ENCODE assay signal across 16 cellular contexts in the genomic region with DNA sequence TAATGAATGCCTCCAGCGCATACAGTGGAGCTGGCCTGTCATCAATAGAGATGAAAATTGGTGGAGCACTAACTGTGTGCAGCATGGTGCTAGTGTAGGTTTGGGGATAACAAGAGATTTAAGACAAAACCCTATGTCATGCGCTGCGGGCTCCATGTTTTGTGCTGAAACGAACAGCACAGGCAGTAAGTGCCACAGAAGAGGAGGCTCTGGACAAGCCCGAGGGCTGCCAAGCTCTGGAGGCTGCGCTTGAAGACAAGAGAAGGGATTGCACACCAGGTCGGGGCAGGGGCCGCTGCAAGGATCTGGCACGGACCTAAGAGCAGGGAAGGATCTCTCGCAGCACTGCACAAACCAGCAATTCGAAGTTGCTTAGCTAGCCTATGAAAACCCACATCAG. TPM values are rescaled to one million over a fixed set of nuclear protein-coding genes. Genes with fewer than 3 reads are reported as not detected.
DNase-seq lines count a peak whose midpoint lies in the region; ATAC-seq and TF ChIP-seq lines count a peak whose summit lies in the region.
"Had no signal": no experiment of that assay in that cellular context is flagged by ENCODE, and none has a peak within 500 bp of the region (broad histone marks: within the 10 kb centered on the region; RNA-seq: fewer than 3 reads in every experiment).

No MANE protein-coding gene starts in this region.

- H2AK9ac ChIP-seq in IMR-90 (replicated peaks; ENCODE audit: low read depth, low read length, poor library complexity): no peak overlapping the region

- H3K14ac ChIP-seq in IMR-90 (replicated peaks; ENCODE audit: low read depth, low read length) (no peak overlapping the region), neuronal stem cell (ENCODE audit: low read length) (no peak overlapping the region)

- H2BK5ac ChIP-seq in IMR-90 (ENCODE audit: low read depth, low read length, poor library complexity, severe bottlenecking) (no peak overlapping the region), mesendoderm (ENCODE audit: low read length) (no peak overlapping the region), neuronal stem cell (ENCODE audit: low read length) (no peak overlapping the region)

- no peak overlapping the region for H4K91ac ChIP-seq in IMR-90 (ENCODE audit: insufficient read depth, low read depth, low read length)
- no peak overlapping the region for H4K91ac ChIP-seq in neuronal stem cell (ENCODE audit: low read depth, low read length, poor library complexity)

- H3K4ac ChIP-seq in IMR-90 (ENCODE audit: low read depth, low read length): no peak overlapping the region
- H3K4ac ChIP-seq in mesendoderm (ENCODE audit: low read depth, low read length): no peak overlapping the region
- H3K4ac ChIP-seq in neuronal stem cell (ENCODE audit: low read length): no peak overlapping the region

- H3K56ac ChIP-seq in IMR-90 (ENCODE audit: extremely low read depth, insufficient read depth, low read length): no peak overlapping the region
- H3K56ac ChIP-seq in mesendoderm (ENCODE audit: low read length): peak overlapping the region; percentile 27

- DNase-seq in IMR-90 (no peak), mesendoderm (no peak), neuronal stem cell (ENCODE audit: low spot score) (no peak), foreskin keratinocyte (no peak)
- DNase-seq: C1 segment of cervical spinal cord; Calu3; CD4-positive, alpha-beta memory T cell; COR-L47; DMS53; DMS79 treated with DMSO at 0.1 percent for 48 hours; GF-D8; GM23248; HFFc6 had no signal

- H3K9ac ChIP-seq in IMR-90 (ENCODE audit: low read depth, low read length) (no peak overlapping the region), mesendoderm (ENCODE audit: low read length) (no peak overlapping the region), neuronal stem cell (ENCODE audit: low read depth, low read length, poor library complexity) (no peak overlapping the region)
- H3K9ac ChIP-seq: GM23248 had no signal

- H2BK12ac ChIP-seq in neuronal stem cell (ENCODE audit: low read length): no peak overlapping the region

- H2BK120ac ChIP-seq in IMR-90 (ENCODE audit: low read depth, low read length) (no peak overlapping the region), mesendoderm (ENCODE audit: low read depth, low read length) (no peak overlapping the region), neuronal stem cell (ENCODE audit: low read depth, low read length) (no peak overlapping the region)

- H3K4me2 ChIP-seq in IMR-90 (ENCODE audit: low read depth, low read length) (no peak overlapping the region), mesendoderm (ENCODE audit: low read length) (no peak overlapping the region), neuronal stem cell (ENCODE audit: insufficient read depth, low read length, poor library complexity, severe bottlenecking) (no peak overlapping the region)

- no peaks in the 10 kb centered on the region for H3K9me3 ChIP-seq in IMR-90 (ENCODE audit: control insufficient read depth, insufficient read depth, low read length)
- H3K9me3 ChIP-seq in neuronal stem cell (replicated peaks in 1 of 2; ENCODE audit: control insufficient read depth in 2 of 2, insufficient read depth in 1 of 2, low read depth in 1 of 2, low read length in 2 of 2): no peaks in the 10 kb centered on the region
- H3K9me3 ChIP-seq: HAP-1 had no signal

- H2BK20ac ChIP-seq in IMR-90 (ENCODE audit: low read depth, low read length): no peak overlapping the region

- H3K36me3 ChIP-seq in IMR-90 (ENCODE audit: control insufficient read depth, insufficient read depth, low read length): no peaks in the 10 kb centered on the region
- no peaks in the 10 kb centered on the region for H3K36me3 ChIP-seq in mesendoderm (ENCODE audit: control insufficient read depth, insufficient read depth, low read length)
- H3K36me3 ChIP-seq in neuronal stem cell (replicated peaks in 1 of 2; ENCODE audit: control insufficient read depth in 2 of 2, insufficient read depth in 2 of 2, low read length in 2 of 2): no peaks in the 10 kb centered on the region
- H3K36me3 ChIP-seq: HAP-1 had no signal

- peaks cover 8% of the 10 kb centered on the region; the same call in 1 of the 2 replicates for H3K4me1 ChIP-seq in IMR-90 (ENCODE audit: control insufficient read depth, insufficient read depth, low read length)
- H3K4me1 ChIP-seq in mesendoderm (ENCODE audit: control insufficient read depth, low read depth, low read length): peaks cover 2% of the 10 kb centered on the region
- H3K4me1 ChIP-seq in neuronal stem cell (ENCODE audit: control insufficient read depth in 2 of 2, insufficient read depth in 1 of 2, low read depth in 1 of 2, low read length in 2 of 2): peaks cover 8 to 11% of the 10 kb centered on the region in 2 donors
- H3K4me1 ChIP-seq in foreskin keratinocyte: peaks cover 11% of the 10 kb centered on the region

- no peak for TF ChIP-seq RAD21 in IMR-90 (IDR thresholded peaks at IDR 0.05; ENCODE audit: low read length)

- H3K79me2 ChIP-seq in mesendoderm (ENCODE audit: control insufficient read depth, insufficient read depth, low read length): no peaks in the 10 kb centered on the region

- H3K23ac ChIP-seq in IMR-90 (ENCODE audit: low read depth, low read length) (no peak overlapping the region), mesendoderm (ENCODE audit: low read length) (no peak overlapping the region), neuronal stem cell (ENCODE audit: low read depth, low read length, poor library complexity) (no peak overlapping the region)

- H3K27me3 ChIP-seq in IMR-90 (ENCODE audit: control insufficient read depth, insufficient read depth, low read length) (no peaks in the 10 kb centered on the region), mesendoderm (ENCODE audit: insufficient read depth, low read length, poor library complexity) (no peaks in the 10 kb centered on the region), neuronal stem cell (ENCODE audit: control insufficient read depth in 3 of 3, insufficient read depth in 3 of 3, low read depth in 1 of 3, low read length in 3 of 3) (no peaks in the 10 kb centered on the region), foreskin keratinocyte (no peaks in the 10 kb centered on the region)

- H4K8ac ChIP-seq in IMR-90 (ENCODE audit: low read depth in 2 of 2, low read length in 2 of 2): no peak overlapping the region
- no peak overlapping the region for H4K8ac ChIP-seq in mesendoderm (ENCODE audit: low read depth, low read length)
- H4K8ac ChIP-seq in neuronal stem cell (ENCODE audit: low read depth, low read length): no peak overlapping the region

- H4K5ac ChIP-seq in IMR-90 (ENCODE audit: low read depth, low read length) (no peak overlapping the region), mesendoderm (ENCODE audit: low read length) (no peak overlapping the region)

- H2AK5ac ChIP-seq in IMR-90 (ENCODE audit: low read depth, low read length) (no peak overlapping the region), mesendoderm (ENCODE audit: low read length) (no peak overlapping the region), neuronal stem cell (ENCODE audit: low read depth, low read length) (peak overlapping the region; percentile 60)

- H4K20me1 ChIP-seq in IMR-90 (ENCODE audit: insufficient read depth, low read length): no peaks in the 10 kb centered on the region

- no TSS peak for BruUV-seq in IMR-90 (replicated peaks; lab: Mats Ljungman, UMichigan)

- dilution Hi-C loops in IMR-90 (cut with HindIII; ENCODE audit: low sequenced_read_pairs, unreplicated experiment): no loop called here

- no peaks in the 10 kb centered on the region; the same call in 1 of the 2 replicates for H3K9me1 ChIP-seq in IMR-90 (ENCODE audit: insufficient read depth, low read length)

- H3K27ac ChIP-seq in IMR-90 (ENCODE audit: insufficient read depth, low read length) (no peak overlapping the region), mesendoderm (ENCODE audit: low read depth, low read length) (no peak overlapping the region), neuronal stem cell (replicated peaks; ENCODE audit: low read length) (no peak overlapping the region), foreskin keratinocyte (no peak overlapping the region)
- H3K27ac ChIP-seq: GM23248 had no signal

- ATAC-seq in IMR-90 (ENCODE audit: low read depth) (no peak), foreskin keratinocyte (no peak), GM21825 (IDR thresholded peaks at IDR 0.05; ENCODE audit: unreplicated experiment) (no peak), GM21529 (IDR thresholded peaks at IDR 0.05; ENCODE audit: unreplicated experiment) (no peak)

- intact Hi-C loops in IMR-90 (cut with micrococcal nuclease): no loop called here

- 100% methylated on average over 5 of the region's 11 CpGs; no CpG with 5 or more reads in 1 of the 2 experiments for WGBS in IMR-90 (ENCODE audit: extremely low coverage in 2 of 2, insufficient read length in 1 of 2), 2 experiments
- no CpG with 5 or more reads among the region's 11 CpGs for WGBS in mesendoderm (ENCODE audit: extremely low coverage, insufficient coverage, low lambda C conversion rate)
- WGBS in neuronal stem cell (ENCODE audit: extremely low coverage in 2 of 2, insufficient read length in 2 of 2, insufficient replicate concordance in 1 of 2), 2 donors: no CpG with 5 or more reads among the region's 11 CpGs

- CTCF ChIA-PET in IMR-90 (lab: Yijun Ruan, JAX): interaction anchor here (0.6 kb wide), 1 partner anchor 14 kb away, joined by 7 read pairs; no protein-coding TSS in a partner anchor

- H3K18ac ChIP-seq in IMR-90 (ENCODE audit: low read depth, low read length) (no peak overlapping the region), mesendoderm (ENCODE audit: low read length) (no peak overlapping the region), neuronal stem cell (ENCODE audit: low read length) (peak overlapping the region; percentile 70)

- TF ChIP-seq POLR2A in IMR-90 (IDR thresholded peaks at IDR 0.05; ENCODE audit: low read depth, low read length): no peak

- TF ChIP-seq CTCF in IMR-90 (conservative IDR thresholded peaks at IDR 0.05; ENCODE audit: low read depth, low read length) (no peak), foreskin keratinocyte (conservative IDR thresholded peaks at IDR 0.05) (no peak)

- no peak overlapping the region for H2BK15ac ChIP-seq in IMR-90 (ENCODE audit: low read depth, low read length)
- H2BK15ac ChIP-seq in mesendoderm (replicated peaks; ENCODE audit: low read depth): no peak overlapping the region
- H2BK15ac ChIP-seq in neuronal stem cell (ENCODE audit: low read length): no peak overlapping the region

- H3K79me1 ChIP-seq in IMR-90 (ENCODE audit: low read depth in 1 of 2, low read length in 2 of 2) (0 out of 4 replicates have a peak, but pooled peaks cover 0 to 5% of the 10 kb centered on the region in 2 experiments), mesendoderm (ENCODE audit: low read length) (peaks cover 4% of the 10 kb centered on the region), neuronal stem cell (ENCODE audit: low read depth, low read length) (peaks cover 2% of the 10 kb centered on the region)

- H3K4me3 ChIP-seq in IMR-90 (ENCODE audit: insufficient read depth, low read depth, low read length) (no peak overlapping the region), mesendoderm (ENCODE audit: low read length) (no peak overlapping the region), neuronal stem cell (ENCODE audit: low read length in 2 of 2) (no peak overlapping the region)
- H3K4me3 ChIP-seq: GM23248, HAP-1 had no signal

- H2AFZ ChIP-seq in IMR-90 (replicated peaks; ENCODE audit: low read length, poor library complexity) (peak overlapping the region; percentile 36), neuronal stem cell (ENCODE audit: low read length) (no peak overlapping the region)
- H2AFZ ChIP-seq: GM23248 had no signal

- POLR2A ChIA-PET in IMR-90 (lab: Charles Lee; ENCODE audit: unreplicated experiment): no interaction called here

- in situ Hi-C loops in IMR-90 (cut with MboI; ENCODE audit: low sequenced_read_pairs): no loop called here

RNA-seq across cellular contexts. Expression of a gene that starts 35.5 kb away (rescaled TPM):
- 127 and 173 TPM in 2 replicates for total RNA-seq in IMR-90 (2012; rRNA removed)
- polyA plus RNA-seq in IMR-90 (2012; rRNA removed): 29.9 and 31.3 TPM in 2 replicates
- polyA plus RNA-seq in IMR-90 (2012; cell fraction: cytosol; rRNA removed): 17.3 and 27.4 TPM in 2 replicates
- 22.0 and 26.1 TPM in 2 replicates for polyA plus RNA-seq in IMR-90 (2012; cell fraction: nucleus; rRNA removed; ENCODE audit: low replicate concordance)
- polyA plus RNA-seq in mesendoderm (2013, experiment 1 of 2): 20.7 TPM
- polyA plus RNA-seq in mesendoderm (2013, experiment 2 of 2): 20.5 TPM
- 31.9 TPM for polyA plus RNA-seq in neuronal stem cell (2013, experiment 1 of 2)
- 32.6 TPM for polyA plus RNA-seq in neuronal stem cell (2013, experiment 2 of 2)
- 24.5 and 30.1 TPM in 2 replicates for total RNA-seq in foreskin keratinocyte
- 2.4 and 2.7 TPM in 2 replicates for polyA plus RNA-seq in foreskin keratinocyte
- total RNA-seq: CD4-positive, alpha-beta memory T cell had no signal
- polyA plus RNA-seq: CD4-positive, alpha-beta memory T cell had no signal
